13 cellular contexts compared by ENCODE assay signal in the genomic region with DNA sequence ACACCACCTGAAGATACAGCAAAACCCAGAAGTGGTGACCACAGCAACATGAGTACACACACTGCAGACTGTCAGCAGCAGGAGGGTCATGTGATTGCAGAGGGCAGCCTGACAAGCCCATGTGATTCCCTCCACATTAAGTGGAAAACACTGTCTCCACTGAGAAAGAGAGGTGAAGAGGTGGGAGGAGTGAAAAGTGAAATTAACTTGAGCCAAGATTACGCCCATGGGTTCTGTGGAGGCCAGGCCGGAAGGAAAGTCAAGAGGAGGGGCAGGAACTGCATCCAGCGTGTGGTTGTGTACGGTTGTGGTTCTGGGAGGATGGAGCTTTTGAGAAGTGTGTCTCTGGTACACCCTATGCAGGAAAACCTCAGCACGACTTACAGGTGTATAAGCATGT.
A peak's percentile ranks its signal among the peaks of the same experiment; 100 is the strongest.
DNase-seq lines count a peak whose midpoint lies in the region; ATAC-seq, FAIRE-seq and TF ChIP-seq lines count a peak whose summit lies in the region.
"Had no signal": no experiment of that assay in that cellular context is flagged by ENCODE, and none has a peak within 500 bp of the region (broad histone marks: within the 10 kb centered on the region; RNA-seq: fewer than 3 reads in every experiment).

No MANE protein-coding gene starts in this region.

- TF ChIP-seq EP300 in HepG2 (IDR thresholded peaks at IDR 0.05; ENCODE audit: low read depth in 2 of 2, low read length in 2 of 2) (no peak), HepG2 (CRISPR knock-in tag; IDR thresholded peaks at IDR 0.05; ENCODE audit: borderline replicate concordance) (no peak)

- H2BK120ac ChIP-seq in IMR-90 (ENCODE audit: low read depth, low read length): no peak overlapping the region

- H2BK5ac ChIP-seq in IMR-90 (ENCODE audit: low read depth, low read length, poor library complexity, severe bottlenecking): no peak overlapping the region

- H3K27ac Mint-ChIP-seq in activated naive CD4-positive, alpha-beta T cell treated with anti-CD3 and anti-CD28 coated beads, Interleukin-2, amount 50 U/mL, for 72 hours: peak overlapping the region; percentile 12 to 72
- H3K27ac Mint-ChIP-seq: HFFc6 had no signal

- DNase-seq in NCI-H1417 (lab: John Stamatoyannopoulos, UW) (peak in 2 of 3 experiments; percentile 21 to 67), NCI-H1417 treated with DMSO at 0.1 percent for 48 hours (lab: John Stamatoyannopoulos, UW) (no peak), IMR-90 (no peak), HepG2 (ENCODE audit: low spot score) (no peak), putamen (ENCODE audit: low spot score) (no peak), T1000 (lab: John Stamatoyannopoulos, UW) (no peak)
- peak in 1 of 2 donors; percentile 63 for DNase-seq in activated naive CD4-positive, alpha-beta T cell treated with anti-CD3 and anti-CD28 coated beads, Interleukin-2, amount 50 U/mL, for 72 hours (ENCODE audit: low spot score in 2 of 2)
- no peak for DNase-seq in activated CD4-positive, CD25-positive, alpha-beta regulatory T cell (lab: John Stamatoyannopoulos, UW)
- DNase-seq: HFFc6, stomach had no signal

- no peaks in the 10 kb centered on the region for H3K9me1 ChIP-seq in IMR-90 (ENCODE audit: insufficient read depth, low read length)

- no peak overlapping the region for H3K9ac ChIP-seq in IMR-90 (ENCODE audit: low read depth, low read length)
- H3K9ac ChIP-seq in HepG2 (ENCODE audit: insufficient read depth, low read depth, low read length): no peak overlapping the region
- H3K9ac ChIP-seq: KMS-11 had no signal

- no peak overlapping the region for H3K23ac ChIP-seq in IMR-90 (ENCODE audit: low read depth, low read length)

- no peak overlapping the region for H3K4ac ChIP-seq in IMR-90 (ENCODE audit: low read depth, low read length)

- peak overlapping the region; percentile 13 for H2AK9ac ChIP-seq in IMR-90 (replicated peaks; ENCODE audit: low read depth, low read length, poor library complexity)

- no peak overlapping the region for H2BK20ac ChIP-seq in IMR-90 (ENCODE audit: low read depth, low read length)

- H4K8ac ChIP-seq in IMR-90 (ENCODE audit: low read depth in 2 of 2, low read length in 2 of 2): no peak overlapping the region

- intact Hi-C loops in IMR-90 (cut with micrococcal nuclease) (no loop called here), HepG2 (cut with micrococcal nuclease; ENCODE audit: unreplicated experiment) (no loop called here)

- H3K36me3 Mint-ChIP-seq in activated naive CD4-positive, alpha-beta T cell treated with anti-CD3 and anti-CD28 coated beads, Interleukin-2, amount 50 U/mL, for 72 hours: peaks cover 0 to 10% of the 10 kb centered on the region in 2 donors

- no peak overlapping the region for H2AFZ ChIP-seq in IMR-90 (replicated peaks; ENCODE audit: low read length, poor library complexity)
- H2AFZ ChIP-seq in HepG2 (ENCODE audit: low read length): no peak overlapping the region

- H4K20me1 ChIP-seq in IMR-90 (ENCODE audit: insufficient read depth, low read length) (no peaks in the 10 kb centered on the region), HepG2 (ENCODE audit: insufficient read depth, low read length) (no peaks in the 10 kb centered on the region)

- in situ Hi-C loops in IMR-90 (cut with MboI; ENCODE audit: low sequenced_read_pairs): no loop called here
- in situ Hi-C loops in HepG2 (cut with HindIII; ENCODE audit: extremely low pct_ligation_motif_present, low pct_unique_long_range_greater_than_20kb): no loop called here

- no peaks in the 10 kb centered on the region for H3K36me3 ChIP-seq in IMR-90 (ENCODE audit: control insufficient read depth, insufficient read depth, low read length)
- no peaks in the 10 kb centered on the region for H3K36me3 ChIP-seq in HepG2 (replicated peaks in 1 of 2; ENCODE audit: control insufficient read depth in 1 of 2, insufficient read depth in 2 of 2, low read length in 2 of 2)
- H3K36me3 ChIP-seq: stomach had no signal

- H3K9me3 Mint-ChIP-seq in activated naive CD4-positive, alpha-beta T cell treated with anti-CD3 and anti-CD28 coated beads, Interleukin-2, amount 50 U/mL, for 72 hours: peaks cover 6 to 18% of the 10 kb centered on the region in 2 donors
- H3K9me3 Mint-ChIP-seq: HFFc6 had no signal

- H3K18ac ChIP-seq in IMR-90 (ENCODE audit: low read depth, low read length): no peak overlapping the region

- H2BK15ac ChIP-seq in IMR-90 (ENCODE audit: low read depth, low read length): no peak overlapping the region

- TF ChIP-seq CTCF in IMR-90 (conservative IDR thresholded peaks at IDR 0.05; ENCODE audit: low read depth, low read length) (no peak), HepG2 (CRISPR knock-in tag; IDR thresholded peaks at IDR 0.05) (no peak)

- BruUV-seq in IMR-90 (replicated peaks; lab: Mats Ljungman, UMichigan): no TSS peak
- BruUV-seq in HepG2 (replicated peaks; lab: Mats Ljungman, UMichigan): no TSS peak

- dilution Hi-C loops in IMR-90 (cut with HindIII; ENCODE audit: low sequenced_read_pairs, unreplicated experiment): no loop called here

- H3K27ac ChIP-seq in IMR-90 (ENCODE audit: insufficient read depth, low read length) (no peak overlapping the region), HepG2 (ENCODE audit: extremely low read length, insufficient read depth, low read length) (no peak overlapping the region)
- H3K27ac ChIP-seq: 22Rv1, KMS-11, stomach had no signal

- H3K27me3 ChIP-seq in IMR-90 (ENCODE audit: control insufficient read depth, insufficient read depth, low read length): no peaks in the 10 kb centered on the region
- H3K27me3 ChIP-seq in HepG2 (ENCODE audit: control insufficient read depth in 1 of 2, insufficient read depth in 2 of 2, low read length in 2 of 2): peaks cover 1 to 28% of the 10 kb centered on the region in 2 experiments; a peak in 3 of 5 replicates
- H3K27me3 ChIP-seq: stomach had no signal

- TF ChIP-seq RAD21 in IMR-90 (IDR thresholded peaks at IDR 0.05; ENCODE audit: low read length) (no peak), HepG2 (CRISPR knock-in tag; IDR thresholded peaks at IDR 0.05) (no peak)

- no peak overlapping the region for H3K4me3 ChIP-seq in IMR-90 (ENCODE audit: insufficient read depth, low read depth, low read length)
- H3K4me3 ChIP-seq in HepG2 (replicated peaks in 1 of 3; ENCODE audit: insufficient read depth in 1 of 3, low read depth in 2 of 3, low read length in 3 of 3): no peak overlapping the region
- H3K4me3 ChIP-seq: stomach had no signal

- no peak overlapping the region for H4K91ac ChIP-seq in IMR-90 (ENCODE audit: insufficient read depth, low read depth, low read length)

- H3K79me2 ChIP-seq in HepG2 (ENCODE audit: insufficient read depth, low read length): no peaks in the 10 kb centered on the region

- no peak for TF ChIP-seq POLR2A in IMR-90 (IDR thresholded peaks at IDR 0.05; ENCODE audit: low read depth, low read length)
- no peak for TF ChIP-seq POLR2A in HepG2 (IDR thresholded peaks at IDR 0.05; ENCODE audit: insufficient read depth in 1 of 2, low read depth in 2 of 2, low read length in 2 of 2)

- no peak overlapping the region for H4K5ac ChIP-seq in IMR-90 (ENCODE audit: low read depth, low read length)

- no peak for ATAC-seq in IMR-90 (ENCODE audit: low read depth)
- ATAC-seq in activated naive CD4-positive, alpha-beta T cell treated with anti-CD3 and anti-CD28 coated beads, Interleukin-2, amount 50 U/mL, for 72 hours: peak; percentile 83 to 84
- ATAC-seq in HepG2: no peak

- POLR2A ChIA-PET in IMR-90 (lab: Charles Lee; ENCODE audit: unreplicated experiment): no interaction called here
- POLR2A ChIA-PET in HepG2 (lab: Yijun Ruan, JAX): no interaction called here

- H3K79me1 ChIP-seq in IMR-90 (ENCODE audit: low read depth in 1 of 2, low read length in 2 of 2): no peaks in the 10 kb centered on the region

- H3K9me3 ChIP-seq in IMR-90 (ENCODE audit: control insufficient read depth, insufficient read depth, low read length) (no peaks in the 10 kb centered on the region), HepG2 (ENCODE audit: low read length) (no peaks in the 10 kb centered on the region)
- H3K9me3 ChIP-seq: stomach had no signal

- WGBS in IMR-90 (ENCODE audit: extremely low coverage in 2 of 2, insufficient read length in 1 of 2), 2 experiments: 71% methylated on average over 3 of the region's 5 CpGs; no CpG with 5 or more reads in 1 of the 2 experiments
- 5% methylated on average over 5 of the region's 5 CpGs for WGBS in HepG2 (ENCODE audit: low lambda C conversion rate)

- H3K4me1 ChIP-seq in IMR-90 (ENCODE audit: control insufficient read depth, insufficient read depth, low read length): no peaks in the 10 kb centered on the region
- H3K4me1 ChIP-seq in HepG2 (ENCODE audit: insufficient read depth, low read length): no peaks in the 10 kb centered on the region

- no peak overlapping the region for H3K4me2 ChIP-seq in IMR-90 (ENCODE audit: low read depth, low read length)
- H3K4me2 ChIP-seq in HepG2 (ENCODE audit: low read depth, low read length): no peak overlapping the region
- H3K4me2 ChIP-seq: KMS-11 had no signal

- no peak overlapping the region for H2AK5ac ChIP-seq in IMR-90 (ENCODE audit: low read depth, low read length)

- H3K56ac ChIP-seq in IMR-90 (ENCODE audit: extremely low read depth, insufficient read depth, low read length): no peak overlapping the region

- no peak for FAIRE-seq in HepG2 (lab: Jason Lieb, UNC)
- FAIRE-seq: islet of Langerhans had no signal

- H3K14ac ChIP-seq in IMR-90 (replicated peaks; ENCODE audit: low read depth, low read length): no peak overlapping the region

- CTCF ChIA-PET in IMR-90 (lab: Yijun Ruan, JAX): no interaction called here
- CTCF ChIA-PET in HepG2 (lab: Yijun Ruan, JAX; ENCODE audit: low intra/inter-chr PET ratio, low total read pairs): no interaction called here

TF ChIP-seq in IMR-90, 13 proteins besides CTCF, POLR2A, EP300 and RAD21:
- no peak for TF ChIP-seq MXI1 (IDR thresholded peaks at IDR 0.05; ENCODE audit: borderline replicate concordance, low read depth, low read length)
TF ChIP-seq in IMR-90: peak in this region for 0.

TF ChIP-seq in HepG2, 621 proteins besides CTCF, POLR2A, EP300 and RAD21:
- no peak for TF ChIP-seq ZNF768 (CRISPR knock-in tag; IDR thresholded peaks at IDR 0.05)
- TF ChIP-seq, protein P1, sequence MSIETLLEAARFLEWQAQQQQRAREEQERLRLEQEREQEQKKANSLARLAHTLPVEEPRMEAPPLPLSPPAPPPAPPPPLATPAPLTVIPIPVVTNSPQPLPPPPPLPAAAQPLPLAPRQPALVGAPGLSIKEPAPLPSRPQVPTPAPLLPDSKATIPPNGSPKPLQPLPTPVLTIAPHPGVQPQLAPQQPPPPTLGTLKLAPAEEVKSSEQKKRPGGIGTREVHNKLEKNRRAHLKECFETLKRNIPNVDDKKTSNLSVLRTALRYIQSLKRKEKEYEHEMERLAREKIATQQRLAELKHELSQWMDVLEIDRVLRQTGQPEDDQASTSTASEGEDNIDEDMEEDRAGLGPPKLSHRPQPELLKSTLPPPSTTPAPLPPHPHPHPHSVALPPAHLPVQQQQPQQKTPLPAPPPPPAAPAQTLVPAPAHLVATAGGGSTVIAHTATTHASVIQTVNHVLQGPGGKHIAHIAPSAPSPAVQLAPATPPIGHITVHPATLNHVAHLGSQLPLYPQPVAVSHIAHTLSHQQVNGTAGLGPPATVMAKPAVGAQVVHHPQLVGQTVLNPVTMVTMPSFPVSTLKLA (IDR thresholded peaks at IDR 0.05): peak; percentile 39; the same call in 1 of the 2 replicates

Comparison
In these comparisons a context has a peak if more than half of its experiments do, and no peak if none do; other contexts are left out.
1. DNase-seq: peak in NCI-H1417 (2 of 3); none in NCI-H1417 treated with DMSO at 0.1 percent for 48 hours (single experiment), IMR-90 (single experiment), HepG2 (single experiment), putamen (single experiment), T1000 (single experiment) and activated CD4-positive, CD25-positive, alpha-beta regulatory T cell (0 of 4).
2. ATAC-seq: peak in activated naive CD4-positive, alpha-beta T cell treated with anti-CD3 and anti-CD28 coated beads, Interleukin-2, amount 50 U/mL, for 72 hours (2 of 2); none in IMR-90 (single experiment) and HepG2 (single experiment).